ENCODE assay signal across 8 cellular contexts in the genomic region with DNA sequence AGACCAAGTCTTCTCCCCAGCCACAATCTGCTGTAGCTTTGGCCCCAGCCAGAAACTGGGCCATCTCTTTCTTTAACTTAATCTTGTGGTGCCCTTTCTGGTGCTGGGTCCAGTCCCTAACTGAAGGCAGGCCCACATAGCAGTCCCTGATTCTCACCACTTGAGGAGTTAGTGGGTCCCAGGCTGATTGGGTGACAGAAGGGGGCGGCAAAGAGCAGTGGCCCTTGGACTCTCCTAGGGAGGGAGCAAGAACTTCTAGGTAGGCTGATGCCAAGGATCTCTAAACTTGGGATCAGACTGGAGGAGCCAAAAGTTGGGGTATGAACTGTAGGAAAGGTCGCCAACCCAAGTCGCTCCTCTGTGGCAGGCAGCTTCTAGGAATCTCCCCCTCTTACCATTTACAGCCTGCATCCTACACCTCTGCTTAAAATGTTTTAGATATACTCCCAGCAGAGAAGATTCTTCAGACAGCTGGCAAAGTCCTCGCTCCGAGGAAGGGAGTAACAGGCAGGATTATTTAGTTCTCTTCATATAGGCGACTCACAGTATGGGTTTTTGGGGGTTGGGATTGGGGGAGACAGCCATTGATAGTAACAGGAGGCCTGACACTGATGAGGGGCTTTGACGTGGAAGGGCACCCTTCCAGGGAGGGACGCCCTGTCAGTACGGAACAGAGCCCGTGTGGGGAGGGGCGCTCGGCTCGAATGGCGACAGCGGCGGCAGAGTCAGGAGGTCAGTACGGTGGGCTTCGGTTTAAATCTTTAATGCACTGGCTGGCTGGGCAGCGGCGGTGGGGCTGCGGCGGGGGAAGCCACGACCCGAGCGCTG. TPM values are rescaled to one million over a fixed set of nuclear protein-coding genes. Genes with fewer than 3 reads are reported as not detected.
DNase-seq lines count a peak whose midpoint lies in the region; ATAC-seq and TF ChIP-seq lines count a peak whose summit lies in the region.

No MANE protein-coding gene starts in this region.

- no peaks in the 10 kb centered on the region for H3K9me3 ChIP-seq in OCI-LY1 (ENCODE audit: low read length)
- H3K9me3 ChIP-seq in esophagus squamous epithelium, result no peaks in the 10 kb centered on the region
- no peaks in the 10 kb centered on the region for H3K9me3 ChIP-seq in muscle layer of duodenum (ENCODE audit: control insufficient read depth in 1 of 2, low read length in 2 of 2)

- H3K36me3 ChIP-seq in OCI-LY1 (ENCODE audit: insufficient read depth, low read length), result no peaks in the 10 kb centered on the region
- H3K36me3 ChIP-seq in esophagus squamous epithelium, result peaks cover 0 to 24% (median 0%) of the 10 kb centered on the region in 3 donors
- peaks cover 7 to 32% of the 10 kb centered on the region in 2 donors for H3K36me3 ChIP-seq in muscle layer of duodenum (ENCODE audit: control insufficient read depth in 1 of 2, insufficient read depth in 2 of 2, low read length in 2 of 2)

- no peak for TF ChIP-seq POLR2A in esophagus squamous epithelium (IDR thresholded peaks at IDR 0.05)

- DNase-seq in NCI-H446 (lab: John Stamatoyannopoulos, UW), result peak; percentile 9 to 18
- DNase-seq in NCI-H446 treated with DMSO at 0.1 percent for 48 hours (lab: John Stamatoyannopoulos, UW), result no peak
- DNase-seq in activated T-cell treated with anti-CD3 and anti-CD28 coated beads, Interleukin-2, amount 50 U/mL, for 1 hour, result peak; percentile 68
- no peak for DNase-seq in esophagus squamous epithelium (lab: John Stamatoyannopoulos, UW)
- DNase-seq in stimulated activated naive B cell treated with anti-CD40 and anti-IgM and Interleukin-4, amounts not matched to agents 10 μg/mL and 1 μg/mL and 100 μg/mL, for 72 hours, result peak; percentile 64

- H4K20me1 ChIP-seq in OCI-LY1 (ENCODE audit: insufficient read depth, low read length), result no peaks in the 10 kb centered on the region

- no peaks in the 10 kb centered on the region for H3K27me3 Mint-ChIP-seq in stimulated activated naive B cell treated with anti-CD40 and anti-IgM and Interleukin-4, amounts not matched to agents 10 μg/mL and 1 μg/mL and 100 μg/mL, for 72 hours

- peak overlapping the region; percentile 90 for H3K27ac Mint-ChIP-seq in stimulated activated naive B cell treated with anti-CD40 and anti-IgM and Interleukin-4, amounts not matched to agents 10 μg/mL and 1 μg/mL and 100 μg/mL, for 72 hours

- H3K36me3 Mint-ChIP-seq in stimulated activated naive B cell treated with anti-CD40 and anti-IgM and Interleukin-4, amounts not matched to agents 10 μg/mL and 1 μg/mL and 100 μg/mL, for 72 hours, result peaks cover 10 to 17% of the 10 kb centered on the region in 2 donors

- no peak overlapping the region for H2AFZ ChIP-seq in OCI-LY1 (ENCODE audit: low read length)

- WGBS in esophagus squamous epithelium, 2 donors, result 21 to 40% methylated on average over 6 to 24 of the region's 25 CpGs

- H3K4me3 Mint-ChIP-seq in stimulated activated naive B cell treated with anti-CD40 and anti-IgM and Interleukin-4, amounts not matched to agents 10 μg/mL and 1 μg/mL and 100 μg/mL, for 72 hours, result peak overlapping the region; percentile 90 to 93

- peak overlapping the region; percentile 1 for H3K27ac ChIP-seq in OCI-LY1 (ENCODE audit: low read depth, low read length, poor library complexity, severe bottlenecking)
- peak overlapping the region; percentile 94 to 99 (median 98) for H3K27ac ChIP-seq in esophagus squamous epithelium
- peak overlapping the region; percentile 85 for H3K27ac ChIP-seq in muscle layer of duodenum (ENCODE audit: low read length)

- ATAC-seq in HG03025 (IDR thresholded peaks at IDR 0.05; ENCODE audit: low FRiP score, unreplicated experiment), result peak; percentile 47
- ATAC-seq in stimulated activated naive B cell treated with anti-CD40 and anti-IgM and Interleukin-4, amounts not matched to agents 10 μg/mL and 1 μg/mL and 100 μg/mL, for 72 hours (replicated peaks), result peak; percentile 72 to 74

- H3K4me2 ChIP-seq in OCI-LY1 (ENCODE audit: low read length), result peak overlapping the region; percentile 80

- no peaks in the 10 kb centered on the region for H3K79me2 ChIP-seq in OCI-LY1 (ENCODE audit: insufficient read depth, low read length)

- H3F3A ChIP-seq in OCI-LY1 (ENCODE audit: insufficient read depth, low read length), result 0 out of 2 replicates have a peak, but pooled peaks cover 3% of the 10 kb centered on the region

- peaks cover 6 to 7% of the 10 kb centered on the region in 2 donors for H3K9me3 Mint-ChIP-seq in stimulated activated naive B cell treated with anti-CD40 and anti-IgM and Interleukin-4, amounts not matched to agents 10 μg/mL and 1 μg/mL and 100 μg/mL, for 72 hours

- H3K4me3 ChIP-seq in OCI-LY1 (ENCODE audit: low read depth, low read length, poor library complexity, severe bottlenecking) (peak overlapping the region; percentile 75), esophagus squamous epithelium (peak overlapping the region; percentile 49 to 88 (median 72)), muscle layer of duodenum (ENCODE audit: low read depth in 1 of 2, low read length in 2 of 2) (peak overlapping the region; percentile 56 to 76)

- no peaks in the 10 kb centered on the region for H3K9me2 ChIP-seq in OCI-LY1 (ENCODE audit: low read depth, low read length)

- H3K27me3 ChIP-seq in OCI-LY1 (ENCODE audit: insufficient read depth, low read length) (no peaks in the 10 kb centered on the region), esophagus squamous epithelium (no peaks in the 10 kb centered on the region), muscle layer of duodenum (ENCODE audit: low read depth, low read length) (no peaks in the 10 kb centered on the region)

- H3K4me1 ChIP-seq in OCI-LY1 (ENCODE audit: insufficient read depth, low read length, severe bottlenecking) (peaks cover 10% of the 10 kb centered on the region), esophagus squamous epithelium (peaks cover 9 to 68% (median 20%) of the 10 kb centered on the region in 3 donors), muscle layer of duodenum (ENCODE audit: control insufficient read depth in 1 of 2, insufficient read depth in 2 of 2, low read length in 2 of 2) (peaks cover 5 to 8% of the 10 kb centered on the region in 2 donors)

- TF ChIP-seq CTCF in OCI-LY1 (IDR thresholded peaks at IDR 0.05; ENCODE audit: low read length), result peak; percentile 97
- peak; percentile 61 to 79 (median 72) for TF ChIP-seq CTCF in esophagus squamous epithelium (IDR thresholded peaks at IDR 0.05)

- intact Hi-C loops in esophagus squamous epithelium (cut with DNase I), result no loop called here

- H3K4me1 Mint-ChIP-seq in stimulated activated naive B cell treated with anti-CD40 and anti-IgM and Interleukin-4, amounts not matched to agents 10 μg/mL and 1 μg/mL and 100 μg/mL, for 72 hours, result peaks cover 10 to 21% of the 10 kb centered on the region in 2 donors

- peak overlapping the region; percentile 60 for H3K9ac ChIP-seq in OCI-LY1 (ENCODE audit: low read length)

RNA-seq across cellular contexts. Expression of gene CCL27, which starts 2.0 kb away (rescaled TPM):
- not detected for total RNA-seq in esophagus squamous epithelium

RNA-seq across cellular contexts. Expression of gene IL11RA, which starts 12.5 kb away (rescaled TPM):
- total RNA-seq in esophagus squamous epithelium, result 10 to 100 TPM in 2 of 4 donors, 1 to 10 TPM in 2; 2.5 to 18.7 (median 9.3) TPM

RNA-seq across cellular contexts. Expression of gene GALT, which starts 18.0 kb away (rescaled TPM):
- 10 to 100 TPM; 10.3 to 28.4 (median 14.1) TPM for total RNA-seq in esophagus squamous epithelium

RNA-seq across cellular contexts. Expression of gene CCL19, which starts 26.6 kb away (rescaled TPM):
- total RNA-seq in esophagus squamous epithelium, result 1 to 10 TPM in 2 of 4 donors, under 1 TPM in 1, not detected in 1; 0.57 to 1.7 (median 1.2) TPM

RNA-seq across cellular contexts. Expression of gene SIGMAR1, which starts 26.9 kb away (rescaled TPM):
- total RNA-seq in esophagus squamous epithelium, result 100 to 1,000 TPM in 1 of 4 donors, 10 to 100 TPM in 3; 77.4 to 112 (median 88.7) TPM

Comparison
In these comparisons a context has a peak if more than half of its experiments do, and no peak if none do; other contexts are left out.
1. DNase-seq: peak in NCI-H446 (2 of 2), activated T-cell treated with anti-CD3 and anti-CD28 coated beads, Interleukin-2, amount 50 U/mL, for 1 hour (single experiment) and stimulated activated naive B cell treated with anti-CD40 and anti-IgM and Interleukin-4, amounts not matched to agents 10 μg/mL and 1 μg/mL and 100 μg/mL, for 72 hours (single experiment); none in NCI-H446 treated with DMSO at 0.1 percent for 48 hours (single experiment) and esophagus squamous epithelium (single experiment).
2. H3K27ac ChIP-seq: peak in every context shown above with its lines; median percentile 98 in esophagus squamous epithelium; 85 in muscle layer of duodenum; 1 in OCI-LY1.
3. Peak in every context shown above with its lines, with median percentiles within 50 percentile points of each other: H3K4me3 ChIP-seq.